In genomic region chr9:2284770-2285169, GRCh38 we compare ENCODE assay signal across 15 cellular contexts.
DNase-seq lines count a peak whose midpoint lies in the region; ATAC-seq and TF ChIP-seq lines count a peak whose summit lies in the region.
"Had no signal": no experiment of that assay in that cellular context is flagged by ENCODE, and none has a peak within 500 bp of the region (broad histone marks: within the 10 kb centered on the region; RNA-seq: fewer than 3 reads in every experiment).

No MANE protein-coding gene starts in this region.

- H3K36me3 Mint-ChIP-seq in endodermal cell (ENCODE audit: low read depth) (peaks cover 42% of the 10 kb centered on the region), neural progenitor cell (no peaks in the 10 kb centered on the region), HFFc6 (ENCODE audit: low read depth) (no peaks in the 10 kb centered on the region)
- H3K36me3 Mint-ChIP-seq: CD8-positive, alpha-beta memory T cell; IgD-negative memory B cell had no signal

- H3K27me3 Mint-ChIP-seq in endodermal cell (ENCODE audit: insufficient read depth) (no peaks in the 10 kb centered on the region), neural progenitor cell (ENCODE audit: insufficient read depth, low read depth) (no peaks in the 10 kb centered on the region), HFFc6 (ENCODE audit: insufficient read depth) (peaks cover 9% of the 10 kb centered on the region)

- H3K9ac ChIP-seq in BLaER1: no peak overlapping the region
- no peak overlapping the region for H3K9ac ChIP-seq in HUES6 (ENCODE audit: low read length)
- no peak overlapping the region for H3K9ac ChIP-seq in endodermal cell (ENCODE audit: extremely low read depth, low read length, poor library complexity, severe bottlenecking)
- H3K9ac ChIP-seq in neural progenitor cell: no peak overlapping the region

- 94 to 100% methylated on average over 1 of the region's 1 CpG for WGBS in endodermal cell (ENCODE audit: insufficient coverage in 1 of 2, insufficient read length in 1 of 2), 2 experiments

- ATAC-seq in HG03045 (IDR thresholded peaks at IDR 0.05; ENCODE audit: unreplicated experiment) (no peak), GM19395 (IDR thresholded peaks at IDR 0.05; ENCODE audit: unreplicated experiment) (no peak)
- ATAC-seq: GM12878 had no signal

- H3K4me3 ChIP-seq in BLaER1: no peak overlapping the region
- H3K4me3 ChIP-seq in HUES6 (ENCODE audit: low read depth, low read length): no peak overlapping the region
- H3K4me3 ChIP-seq in endodermal cell (ENCODE audit: low read length): no peak overlapping the region
- no peak overlapping the region for H3K4me3 ChIP-seq in neural progenitor cell
- H3K4me3 ChIP-seq: GM12878 had no signal

- H3K27ac Mint-ChIP-seq in endodermal cell (no peak overlapping the region), neural progenitor cell (peak overlapping the region; percentile 28), HFFc6 (no peak overlapping the region)
- H3K27ac Mint-ChIP-seq: CD8-positive, alpha-beta memory T cell; IgD-negative memory B cell had no signal

- H3K36me3 ChIP-seq in BLaER1 (no peaks in the 10 kb centered on the region), HUES6 (ENCODE audit: control insufficient read depth, insufficient read depth, low read length) (peaks cover 59% of the 10 kb centered on the region), endodermal cell (ENCODE audit: control insufficient read depth, insufficient read depth, low read length) (no peaks in the 10 kb centered on the region), neural progenitor cell (no peaks in the 10 kb centered on the region)

- no peaks in the 10 kb centered on the region for H3K9me3 Mint-ChIP-seq in endodermal cell
- H3K9me3 Mint-ChIP-seq in neural progenitor cell: peaks cover 2% of the 10 kb centered on the region
- no peaks in the 10 kb centered on the region for H3K9me3 Mint-ChIP-seq in HFFc6
- H3K9me3 Mint-ChIP-seq: CD8-positive, alpha-beta memory T cell; IgD-negative memory B cell had no signal

- H3K27me3 ChIP-seq in BLaER1 (no peaks in the 10 kb centered on the region), HUES6 (ENCODE audit: control insufficient read depth, insufficient read depth, low read length) (no peaks in the 10 kb centered on the region), endodermal cell (ENCODE audit: control insufficient read depth, insufficient read depth, low read length, poor library complexity, severe bottlenecking) (no peaks in the 10 kb centered on the region), neural progenitor cell (no peaks in the 10 kb centered on the region)

- H3K4me3 Mint-ChIP-seq in endodermal cell (peak overlapping the region; percentile 21), neural progenitor cell (no peak overlapping the region), HFFc6 (no peak overlapping the region)
- H3K4me3 Mint-ChIP-seq: CD8-positive, alpha-beta memory T cell; IgD-negative memory B cell had no signal

- TF ChIP-seq CTCF in endodermal cell (conservative IDR thresholded peaks at IDR 0.05) (no peak), neural progenitor cell (IDR thresholded peaks at IDR 0.05) (no peak), HFFc6 (IDR thresholded peaks at IDR 0.05) (no peak)

- H3K4me2 ChIP-seq in BLaER1: no peak overlapping the region
- H3K4me2 ChIP-seq in neural progenitor cell: no peak overlapping the region

- H3K27ac ChIP-seq in BLaER1 (peak overlapping the region; percentile 45; the same call in 1 of the 2 replicates), HUES6 (ENCODE audit: low read depth, low read length) (peak overlapping the region; percentile 97), endodermal cell (ENCODE audit: low read depth, low read length) (no peak overlapping the region), neural progenitor cell (no peak overlapping the region)
- H3K27ac ChIP-seq: 22Rv1, HL-60 had no signal

- no peak for DNase-seq in endodermal cell
- no peak for DNase-seq in neural progenitor cell (ENCODE audit: low spot score)
- DNase-seq in HFFc6: no peak
- DNase-seq: Caco-2; CD8-positive, alpha-beta memory T cell; DMS79; KG1 had no signal

- H3K9me3 ChIP-seq in BLaER1: peaks cover 10% of the 10 kb centered on the region
- H3K9me3 ChIP-seq in HUES6 (ENCODE audit: control insufficient read depth, insufficient read depth, low read depth, low read length): no peaks in the 10 kb centered on the region
- peaks cover 5% of the 10 kb centered on the region for H3K9me3 ChIP-seq in endodermal cell (ENCODE audit: control insufficient read depth, low read length)
- H3K9me3 ChIP-seq in neural progenitor cell (ENCODE audit: low read depth): no peaks in the 10 kb centered on the region
- H3K9me3 ChIP-seq: Caco-2 had no signal

- H3K4me1 Mint-ChIP-seq in endodermal cell (peaks cover 41% of the 10 kb centered on the region), neural progenitor cell (peaks cover 2% of the 10 kb centered on the region), HFFc6 (ENCODE audit: low read depth) (no peaks in the 10 kb centered on the region)
- H3K4me1 Mint-ChIP-seq: CD8-positive, alpha-beta memory T cell had no signal

- no peaks in the 10 kb centered on the region for H3K79me2 ChIP-seq in neural progenitor cell (ENCODE audit: low read depth)

- H2AFZ ChIP-seq in neural progenitor cell (replicated peaks): no peak overlapping the region

- H4K20me1 ChIP-seq in BLaER1: no peaks in the 10 kb centered on the region
- H4K20me1 ChIP-seq in neural progenitor cell (ENCODE audit: low read depth): no peaks in the 10 kb centered on the region

- H3K4me1 ChIP-seq in BLaER1: peaks cover 70% of the 10 kb centered on the region
- peaks cover 52% of the 10 kb centered on the region for H3K4me1 ChIP-seq in HUES6 (ENCODE audit: control insufficient read depth, insufficient read depth, low read length)
- peaks cover 25% of the 10 kb centered on the region for H3K4me1 ChIP-seq in endodermal cell (ENCODE audit: control insufficient read depth, insufficient read depth, low read length)
- peaks cover 17% of the 10 kb centered on the region for H3K4me1 ChIP-seq in neural progenitor cell

- no peaks in the 10 kb centered on the region for H3F3A ChIP-seq in neural progenitor cell (ENCODE audit: low read depth)

Comparison
In these comparisons a context has a peak if more than half of its experiments do, and no peak if none do; other contexts are left out.
1. H3K27ac ChIP-seq: peak in BLaER1 (single experiment) and HUES6 (single experiment); none in endodermal cell (single experiment) and neural progenitor cell (single experiment).